Comparison of ENCODE assay signal across 12 cellular contexts in genomic region chr11:12249590-12250260, GRCh38.
A peak's percentile ranks its signal among the peaks of the same experiment; 100 is the strongest.
DNase-seq lines count a peak whose midpoint lies in the region; ATAC-seq and TF ChIP-seq lines count a peak whose summit lies in the region.
"Had no signal": no experiment of that assay in that cellular context is flagged by ENCODE, and none has a peak within 500 bp of the region (broad histone marks: within the 10 kb centered on the region; RNA-seq: fewer than 3 reads in every experiment).

No MANE protein-coding gene starts in this region.

- peak overlapping the region; percentile 62 for H3K27ac ChIP-seq in colonic mucosa
- peak overlapping the region; percentile 80 for H3K27ac ChIP-seq in stomach smooth muscle (ENCODE audit: low read length)

- ATAC-seq in GM21576 (IDR thresholded peaks at IDR 0.05; ENCODE audit: unreplicated experiment) (no peak), GM18870 (IDR thresholded peaks at IDR 0.05; ENCODE audit: unreplicated experiment) (no peak)

- H3K4me1 ChIP-seq in colonic mucosa (peaks cover 15% of the 10 kb centered on the region), stomach smooth muscle (ENCODE audit: control insufficient read depth, insufficient read depth, low read length) (peaks cover 53% of the 10 kb centered on the region)

- intact Hi-C loops in colonic mucosa (cut with DNase I) = no loop called here

- H3K4me3 ChIP-seq in colonic mucosa (no peak overlapping the region), stomach smooth muscle (ENCODE audit: low read length in 2 of 2) (peak overlapping the region in 1 of 2 donors; percentile 15)
- H3K4me3 ChIP-seq: esophagus squamous epithelium, left ventricle myocardium inferior, Peyer's patch had no signal

- DNase-seq in NAMALWA (ENCODE audit: low spot score) (peak; percentile 17), NCI-H345 (lab: John Stamatoyannopoulos, UW) (peak; percentile 98), colonic mucosa (peak; percentile 78), mesenteric fat pad (ENCODE audit: low spot score) (no peak)
- DNase-seq in activated CD4-positive, CD25-positive, alpha-beta regulatory T cell (lab: John Stamatoyannopoulos, UW) = no peak
- DNase-seq: activated CD4-positive, alpha-beta memory T cell treated with anti-CD3 and anti-CD28 coated beads for 36 hours; esophagus squamous epithelium; left ventricle myocardium inferior had no signal

- H3K36me3 ChIP-seq in colonic mucosa (no peaks in the 10 kb centered on the region), stomach smooth muscle (ENCODE audit: control insufficient read depth in 2 of 2, insufficient read depth in 2 of 2, low read length in 2 of 2) (peaks cover 3 to 20% of the 10 kb centered on the region in 2 donors)

- no peaks in the 10 kb centered on the region for H3K9me3 ChIP-seq in colonic mucosa
- H3K9me3 ChIP-seq in stomach smooth muscle (ENCODE audit: control insufficient read depth in 2 of 2, low read length in 2 of 2) = no peaks in the 10 kb centered on the region
- H3K9me3 ChIP-seq: esophagus squamous epithelium, left ventricle myocardium inferior, Peyer's patch had no signal

- no peaks in the 10 kb centered on the region for H3K27me3 ChIP-seq in colonic mucosa
- no peaks in the 10 kb centered on the region for H3K27me3 ChIP-seq in stomach smooth muscle (ENCODE audit: control insufficient read depth in 1 of 2, insufficient read depth in 2 of 2, low read length in 2 of 2)
- H3K27me3 ChIP-seq: esophagus squamous epithelium, Peyer's patch had no signal

- no peak for TF ChIP-seq CTCF in colonic mucosa (IDR thresholded peaks at IDR 0.05)

- H3K9ac ChIP-seq in colonic mucosa (ENCODE audit: low read depth in 2 of 2, low read length in 2 of 2) (peak overlapping the region in 1 of 2 donors; percentile 61), stomach smooth muscle (ENCODE audit: low read length in 2 of 2) (peak overlapping the region in 1 of 2 donors; percentile 13)

Comparison
In these comparisons a context has a peak if more than half of its experiments do, and no peak if none do; other contexts are left out.
1. DNase-seq: peak in NAMALWA (single experiment), NCI-H345 (single experiment) and colonic mucosa (single experiment); none in activated CD4-positive, CD25-positive, alpha-beta regulatory T cell (0 of 4) and mesenteric fat pad (single experiment).